In genomic region chr11:84722583-84723108, GRCh38 we compare ENCODE assay signal across 13 cellular contexts.
DNase-seq lines count a peak whose midpoint lies in the region; TF ChIP-seq lines count a peak whose summit lies in the region.
"Had no signal": no experiment of that assay in that cellular context is flagged by ENCODE, and none has a peak within 500 bp of the region (broad histone marks: within the 10 kb centered on the region; RNA-seq: fewer than 3 reads in every experiment).

No MANE protein-coding gene starts in this region.

- 55 to 61% methylated on average over 3 of the region's 3 CpGs for WGBS in tibial nerve, 2 donors

- no peaks in the 10 kb centered on the region for H3K9me3 Mint-ChIP-seq in neural crest cell

- DNase-seq in NCI-H1417 (lab: John Stamatoyannopoulos, UW) (peak in 2 of 3 experiments; percentile 13 to 58), NCI-H1417 treated with DMSO at 0.1 percent for 48 hours (lab: John Stamatoyannopoulos, UW) (no peak), NAMALWA (ENCODE audit: low spot score) (peak; percentile 60), WERI-Rb-1 (peak; percentile 41), neural crest cell (ENCODE audit: low read depth, low spot score) (no peak), tibial nerve (ENCODE audit: low spot score in 2 of 2) (no peak), LoVo (ENCODE audit: low spot score) (no peak)
- no peak for DNase-seq in activated CD4-positive, alpha-beta T cell treated with anti-CD3 and anti-CD28 coated beads, Interleukin-2, amount 50 U/mL, for 4 hours
- DNase-seq: activated B cell treated with CpG ODN at 0.5 μM for 24 hours, lower lobe of right lung, small intestine had no signal

- H3K27me3 ChIP-seq in WERI-Rb-1 (ENCODE audit: insufficient read depth, low read depth, severe bottlenecking): no peaks in the 10 kb centered on the region
- no peaks in the 10 kb centered on the region for H3K27me3 ChIP-seq in tibial nerve

- no peak for TF ChIP-seq EP300 in tibial nerve (IDR thresholded peaks at IDR 0.05)

- H3K27ac ChIP-seq in WERI-Rb-1: no peak overlapping the region
- no peak overlapping the region for H3K27ac ChIP-seq in tibial nerve
- H3K27ac ChIP-seq: lower lobe of right lung, suprapubic skin had no signal

- TF ChIP-seq CTCF in WERI-Rb-1 (IDR thresholded peaks at IDR 0.05; ENCODE audit: low read depth, low read length): peak; percentile 51
- TF ChIP-seq CTCF in neural crest cell (conservative IDR thresholded peaks at IDR 0.05): peak; percentile 42
- TF ChIP-seq CTCF in tibial nerve (IDR thresholded peaks at IDR 0.05): no peak

- H3K4me3 ChIP-seq in WERI-Rb-1 (ENCODE audit: low read depth, low read length) (no peak overlapping the region), tibial nerve (no peak overlapping the region)
- H3K4me3 ChIP-seq: K562, lower lobe of right lung, suprapubic skin had no signal

- H3K27me3 Mint-ChIP-seq in neural crest cell (ENCODE audit: low read depth): peaks cover 54% of the 10 kb centered on the region

- peaks cover 0 to 18% (median 0%) of the 10 kb centered on the region in 4 donors for H3K4me1 ChIP-seq in tibial nerve

- H3K27ac Mint-ChIP-seq in neural crest cell (ENCODE audit: unreplicated experiment): no peak overlapping the region
- H3K27ac Mint-ChIP-seq: activated B cell treated with CpG ODN at 0.5 μM for 24 hours had no signal

- H3K36me3 ChIP-seq in WERI-Rb-1 (no peaks in the 10 kb centered on the region), tibial nerve (no peaks in the 10 kb centered on the region)
- H3K36me3 ChIP-seq: lower lobe of right lung, suprapubic skin had no signal

- peak overlapping the region; percentile 73 for H3K4me3 Mint-ChIP-seq in neural crest cell
- H3K4me3 Mint-ChIP-seq: activated B cell treated with CpG ODN at 0.5 μM for 24 hours had no signal

- H3K9me3 ChIP-seq in WERI-Rb-1 (ENCODE audit: severe bottlenecking) (no peaks in the 10 kb centered on the region), tibial nerve (no peaks in the 10 kb centered on the region)
- H3K9me3 ChIP-seq: lower lobe of right lung, suprapubic skin had no signal

- H3K4me1 Mint-ChIP-seq in neural crest cell: peaks cover 13% of the 10 kb centered on the region

- no peaks in the 10 kb centered on the region for H3K36me3 Mint-ChIP-seq in neural crest cell (ENCODE audit: low read depth)

- TF ChIP-seq POLR2A in tibial nerve (IDR thresholded peaks at IDR 0.05): no peak

Comparison
In these comparisons a context has a peak if more than half of its experiments do, and no peak if none do; other contexts are left out.
1. DNase-seq: peak in NCI-H1417 (2 of 3), NAMALWA (single experiment) and WERI-Rb-1 (single experiment); none in NCI-H1417 treated with DMSO at 0.1 percent for 48 hours (single experiment), neural crest cell (single experiment), activated CD4-positive, alpha-beta T cell treated with anti-CD3 and anti-CD28 coated beads, Interleukin-2, amount 50 U/mL, for 4 hours (0 of 2), tibial nerve (0 of 2) and LoVo (single experiment).
2. CTCF ChIP-seq: peak in WERI-Rb-1 (single experiment) and neural crest cell (single experiment); none in tibial nerve (0 of 5).